10 cellular contexts compared by ENCODE assay signal in the genomic region with DNA sequence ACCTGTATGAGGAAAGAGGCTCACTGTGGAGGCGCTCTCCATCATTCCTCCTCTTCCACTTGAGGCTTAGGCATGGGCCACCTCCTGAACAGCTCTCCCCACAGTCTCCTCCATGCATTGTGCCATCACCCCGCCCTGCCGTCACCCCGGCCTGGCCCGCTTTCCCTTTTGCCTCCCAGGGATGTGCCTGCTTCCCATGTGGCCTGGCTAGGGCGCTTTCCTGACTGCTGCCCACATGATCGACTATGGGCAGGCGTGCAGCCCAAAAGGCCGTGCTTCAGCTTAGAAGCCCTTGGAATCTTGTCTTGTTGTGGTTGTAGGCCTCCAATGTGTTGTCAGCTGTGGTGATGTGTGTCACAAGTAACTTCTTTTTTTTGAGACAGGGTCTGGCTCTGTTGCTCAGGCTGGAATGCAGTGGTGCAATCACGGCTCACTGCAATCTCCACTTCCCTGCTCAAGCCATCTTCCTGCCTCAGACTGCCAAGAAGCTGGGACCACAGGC. TPM values are rescaled to one million over a fixed set of nuclear protein-coding genes. Genes with fewer than 3 reads are reported as not detected.
DNase-seq lines count a peak whose midpoint lies in the region; ATAC-seq, FAIRE-seq and TF ChIP-seq lines count a peak whose summit lies in the region.
"Had no signal": no experiment of that assay in that cellular context is flagged by ENCODE, and none has a peak within 500 bp of the region (broad histone marks: within the 10 kb centered on the region; RNA-seq: fewer than 3 reads in every experiment).

No MANE protein-coding gene starts in this region.

- no peak for FAIRE-seq in K562 (lab: Jason Lieb, UNC)

- H3K4me3 Mint-ChIP-seq in memory B cell: peak overlapping the region; percentile 90

- TF ChIP-seq CTCF in K562 (IDR thresholded peaks at IDR 0.05 in 2 of 3, conservative IDR thresholded peaks at IDR 0.05 in 1 of 3; ENCODE audit: insufficient read depth in 2 of 3, low read depth in 1 of 3, low read length in 3 of 3): no peak

- H3K4me1 Mint-ChIP-seq in memory B cell: peaks cover 29% of the 10 kb centered on the region

- H3K27me3 ChIP-seq in HUES64 (ENCODE audit: insufficient read depth, low read length): no peaks in the 10 kb centered on the region
- H3K27me3 ChIP-seq in K562 (ENCODE audit: control insufficient read depth in 2 of 2, insufficient read depth in 2 of 2, low read length in 2 of 2): no peaks in the 10 kb centered on the region

- no peak overlapping the region for H3K27ac ChIP-seq in HUES64 (ENCODE audit: low read depth, low read length)
- peak overlapping the region; percentile 99; the same call in 1 of the 3 replicates for H3K27ac ChIP-seq in K562 (ENCODE audit: extremely low read depth, low read depth, low read length)

- H3K36me3 ChIP-seq in HUES64 (ENCODE audit: insufficient read depth, low read length): peaks cover 45% of the 10 kb centered on the region
- H3K36me3 ChIP-seq in K562 (ENCODE audit: control insufficient read depth, insufficient read depth, low read length): peaks cover 64% of the 10 kb centered on the region

- no peaks in the 10 kb centered on the region for H3K27me3 Mint-ChIP-seq in memory B cell

- CTCF ChIA-PET in K562 (lab: Yijun Ruan, JAX; ENCODE audit: low intra/inter-chr PET ratio): no interaction called here

- H3K4me2 ChIP-seq in K562 (ENCODE audit: insufficient read depth, low read length): peak overlapping the region; percentile 100

- DNase-seq in ACHN: peak; percentile 3
- DNase-seq in K562 (ENCODE audit: extremely low read depth in 1 of 4, low spot score in 3 of 4): peak in 1 of 4 experiments; percentile 13
- DNase-seq in memory B cell (ENCODE audit: low spot score in 2 of 2): no peak
- no peak for DNase-seq in DMS53 (lab: John Stamatoyannopoulos, UW)
- no peak for DNase-seq in activated CD4-positive, CD25-positive, alpha-beta regulatory T cell treated with anti-CD3 and anti-CD28 coated beads, Interleukin-2, amount 50 U/mL, for 72 hours
- DNase-seq: cortex of kidney, mesendoderm had no signal

- peaks cover 80% of the 10 kb centered on the region for H3K79me2 ChIP-seq in K562 (ENCODE audit: control insufficient read depth, insufficient read depth, low read length)

- H3K9me3 ChIP-seq in HUES64 (ENCODE audit: insufficient read depth, low read depth, low read length): no peaks in the 10 kb centered on the region
- H3K9me3 ChIP-seq in K562 (replicated peaks; ENCODE audit: control insufficient read depth, insufficient read depth, low read depth, low read length): no peaks in the 10 kb centered on the region

- no peaks in the 10 kb centered on the region for H3K9me1 ChIP-seq in K562 (ENCODE audit: control insufficient read depth, insufficient read depth, low read length)

- H3K4me1 ChIP-seq in HUES64 (ENCODE audit: insufficient read depth, low read length) (peaks cover 28% of the 10 kb centered on the region), K562 (replicated peaks in 1 of 2; ENCODE audit: control insufficient read depth in 2 of 2, insufficient read depth in 2 of 2, low read length in 2 of 2) (peaks cover 35 to 52% of the 10 kb centered on the region in 2 experiments)

- no peaks in the 10 kb centered on the region for H3K9me3 Mint-ChIP-seq in memory B cell

- H3K36me3 Mint-ChIP-seq in memory B cell: peaks cover 20% of the 10 kb centered on the region

- intact Hi-C loops in K562 (cut with micrococcal nuclease): no loop called here

- TF ChIP-seq EP300 in K562 (IDR thresholded peaks at IDR 0.05; ENCODE audit: low read length): no peak

- H3K9ac ChIP-seq in HUES64 (ENCODE audit: low read depth, low read length): no peak overlapping the region
- H3K9ac ChIP-seq in K562 (ENCODE audit: insufficient read depth in 1 of 2, low read depth in 2 of 2, low read length in 2 of 2): peak overlapping the region; percentile 96

- ATAC-seq in K562 (no peak), memory B cell (ENCODE audit: low read depth) (no peak), GM21526 (IDR thresholded peaks at IDR 0.05; ENCODE audit: low FRiP score, unreplicated experiment) (no peak), GM21447 (IDR thresholded peaks at IDR 0.05; ENCODE audit: unreplicated experiment) (no peak)

- peak overlapping the region; percentile 90; the same call in 1 of the 2 replicates for H3K4me3 ChIP-seq in HUES64 (ENCODE audit: low read length)
- H3K4me3 ChIP-seq in K562: peak overlapping the region; percentile 68; the same call in 1 of the 2 replicates

- POLR2A ChIA-PET in K562 (lab: Yijun Ruan, JAX): interaction anchor here (0.6 to 5.9 kb wide), 7 partner anchors 10 to 86 kb away, joined by 3 to 35 read pairs (median 5); no protein-coding TSS in a partner anchor

- H3K27ac Mint-ChIP-seq in memory B cell: peak overlapping the region; percentile 89

- no peak for TF ChIP-seq POLR2A in K562 (conservative IDR thresholded peaks at IDR 0.05)

- 94% methylated on average over 10 of the region's 10 CpGs for WGBS in HUES64
- WGBS in K562 (ENCODE audit: insufficient coverage, low coverage, missing lambda C conversion rate): 94% methylated on average over 10 of the region's 10 CpGs

- no peak for TF ChIP-seq RAD21 in K562 (CRISPR knock-in tag; conservative IDR thresholded peaks at IDR 0.05 in 1 of 2, IDR thresholded peaks at IDR 0.05 in 1 of 2)

- no TSS peak for BruUV-seq in K562 (replicated peaks; lab: Mats Ljungman, UMichigan)

- H2AFZ ChIP-seq in K562 (ENCODE audit: low read depth, low read length): no peak overlapping the region

- in situ Hi-C loops in ACHN (cut with HindIII; ENCODE audit: low pct_ligation_motif_present, low pct_unique_long_range_greater_than_20kb, low sequenced_read_pairs): no loop called here
- in situ Hi-C loops in K562 (cut with MboI): no loop called here

- no peaks in the 10 kb centered on the region for H4K20me1 ChIP-seq in K562 (replicated peaks; ENCODE audit: control insufficient read depth, insufficient read depth, low read length)

RNA-seq across cellular contexts. Expression of a gene that starts 1.8 kb away (rescaled TPM):
- 1.3 TPM for polyA plus RNA-seq in HUES64 (2013, experiment 1 of 2)
- polyA plus RNA-seq in HUES64 (2013, experiment 2 of 2): 0.51 TPM
- total RNA-seq in K562 (2011; cell fraction: chromatin; rRNA removed; ENCODE audit: low replicate concordance): 118 and 124 TPM in 2 replicates
- total RNA-seq in K562 (2011; cell fraction: nucleolus; rRNA removed): 77.7 and 87.2 TPM in 2 replicates
- total RNA-seq in K562 (2011; cell fraction: nucleoplasm; rRNA removed): 81.8 and 110 TPM in 2 replicates
- total RNA-seq in K562 (2014; rRNA removed) (12.1 and 12.9 TPM in 2 replicates), K562 (2014; rRNA removed; fragmentation: Illumina TruSeq; extraction: Trizol) (14.2 and 16.9 TPM in 2 replicates), K562 (2015; rRNA removed; fragmentation: Illumina TruSeq; extraction: Trizol) (14.8 and 16.8 TPM in 2 replicates), K562 (2021) (10.0 and 10.8 TPM in 2 replicates)
- polyA plus RNA-seq in K562 (2011; rRNA removed) (28.1 and 35.4 TPM in 2 replicates), K562 (2014; fragmentation: Illumina TruSeq; extraction: Trizol) (12.2 and 13.4 TPM in 2 replicates), K562 (2014; fragmentation: Nextera tagmentation; extraction: Ambion mirVana) (10 to 100 TPM in 1 of 2 experiments, 1 to 10 TPM in 1; 9.0 to 13.3 TPM), K562 (2014; rRNA removed) (14.9 and 16.9 TPM in 2 replicates)
- 13.0 and 26.1 TPM in 2 replicates for polyA plus RNA-seq in K562 (2011; cell fraction: cytosol; rRNA removed)
- polyA plus RNA-seq in K562 (2011; cell fraction: nucleus; rRNA removed): 30.3 and 45.3 TPM in 2 replicates
- polyA plus RNA-seq in K562 (2012): 13.2 and 18.9 TPM in 2 replicates
- polyA minus RNA-seq in K562 (2011; rRNA and poly(A)+ RNA removed): 61.6 and 72.6 TPM in 2 replicates
- polyA minus RNA-seq in K562 (2011; cell fraction: cytosol; rRNA and poly(A)+ RNA removed): 16.9 and 22.1 TPM in 2 replicates
- 75.1 and 126 TPM in 2 replicates for polyA minus RNA-seq in K562 (2011; cell fraction: nucleus; rRNA and poly(A)+ RNA removed)

RNA-seq across cellular contexts. Expression of a gene that starts 2.0 kb away (rescaled TPM):
- polyA plus RNA-seq in HUES64 (2013, experiment 1 of 2): 37.8 TPM
- polyA plus RNA-seq in HUES64 (2013, experiment 2 of 2): 42.0 TPM
- 114 and 182 TPM in 2 replicates for total RNA-seq in K562 (2011; cell fraction: chromatin; rRNA removed; ENCODE audit: low replicate concordance)
- total RNA-seq in K562 (2011; cell fraction: nucleolus; rRNA removed): 129 and 134 TPM in 2 replicates
- total RNA-seq in K562 (2011; cell fraction: nucleoplasm; rRNA removed): 113 and 123 TPM in 2 replicates
- total RNA-seq in K562 (2014; rRNA removed) (55.2 and 67.6 TPM in 2 replicates), K562 (2014; rRNA removed; fragmentation: Illumina TruSeq; extraction: Trizol) (16.8 and 18.7 TPM in 2 replicates), K562 (2015; rRNA removed; fragmentation: Illumina TruSeq; extraction: Trizol) (35.2 and 37.8 TPM in 2 replicates), K562 (2021) (49.5 and 50.6 TPM in 2 replicates)
- polyA plus RNA-seq in K562 (2011; rRNA removed) (54.3 and 76.9 TPM in 2 replicates), K562 (2014; fragmentation: Illumina TruSeq; extraction: Trizol) (18.4 and 35.6 TPM in 2 replicates), K562 (2014; fragmentation: Nextera tagmentation; extraction: Ambion mirVana) (1 to 10 TPM; 1.3 to 1.7 TPM), K562 (2014; rRNA removed) (42.0 and 46.5 TPM in 2 replicates)
- polyA plus RNA-seq in K562 (2011; cell fraction: cytosol; rRNA removed): 138 and 194 TPM in 2 replicates
- polyA plus RNA-seq in K562 (2011; cell fraction: nucleus; rRNA removed): 125 and 205 TPM in 2 replicates
- polyA plus RNA-seq in K562 (2012): 81.4 and 86.4 TPM in 2 replicates
- polyA minus RNA-seq in K562 (2011; rRNA and poly(A)+ RNA removed): 44.8 and 55.6 TPM in 2 replicates
- polyA minus RNA-seq in K562 (2011; cell fraction: cytosol; rRNA and poly(A)+ RNA removed): 94.8 and 130 TPM in 2 replicates
- 89.0 and 106 TPM in 2 replicates for polyA minus RNA-seq in K562 (2011; cell fraction: nucleus; rRNA and poly(A)+ RNA removed)

RNA-seq across cellular contexts. Expression of a gene that starts 16.3 kb away (rescaled TPM):
- polyA plus RNA-seq in HUES64 (2013, experiment 1 of 2): 94.7 TPM
- polyA plus RNA-seq in HUES64 (2013, experiment 2 of 2): 75.3 TPM
- not detected in 2 replicates for total RNA-seq in K562 (2011; cell fraction: chromatin; rRNA removed; ENCODE audit: low replicate concordance)
- not detected in 2 replicates for total RNA-seq in K562 (2011; cell fraction: nucleolus; rRNA removed)
- not detected in 2 replicates for total RNA-seq in K562 (2011; cell fraction: nucleoplasm; rRNA removed)
- total RNA-seq in K562 (2014; rRNA removed): not detected in 2 replicates
- total RNA-seq in K562 (2014; rRNA removed; fragmentation: Illumina TruSeq; extraction: Trizol): not detected in 2 replicates
- total RNA-seq in K562 (2015; rRNA removed; fragmentation: Illumina TruSeq; extraction: Trizol): not detected in 2 replicates
- total RNA-seq in K562 (2021): 1.7 and 1.8 TPM in 2 replicates
- polyA plus RNA-seq in K562 (2011; rRNA removed): 0.11 TPM in 1 of 2 replicates, not detected in the other
- polyA plus RNA-seq in K562 (2011; cell fraction: cytosol; rRNA removed): 0.51 and 0.55 TPM in 2 replicates
- polyA plus RNA-seq in K562 (2011; cell fraction: nucleus; rRNA removed): 0.13 and 0.26 TPM in 2 replicates
- polyA plus RNA-seq in K562 (2012): 0.21 and 0.33 TPM in 2 replicates
- polyA plus RNA-seq in K562 (2014; fragmentation: Illumina TruSeq; extraction: Trizol): not detected in 2 replicates
- polyA plus RNA-seq in K562 (2014; fragmentation: Nextera tagmentation; extraction: Ambion mirVana): not detected
- polyA plus RNA-seq in K562 (2014; rRNA removed): 0.23 TPM in 1 of 2 replicates, not detected in the other
- not detected in 2 replicates for polyA minus RNA-seq in K562 (2011; rRNA and poly(A)+ RNA removed)
- polyA minus RNA-seq in K562 (2011; cell fraction: cytosol; rRNA and poly(A)+ RNA removed): not detected in 2 replicates
- not detected in 2 replicates for polyA minus RNA-seq in K562 (2011; cell fraction: nucleus; rRNA and poly(A)+ RNA removed)

RNA-seq across cellular contexts. Expression of a gene that starts 43.5 kb away (rescaled TPM):
- polyA plus RNA-seq in HUES64 (2013, experiment 1 of 2): 78.2 TPM
- polyA plus RNA-seq in HUES64 (2013, experiment 2 of 2): 91.5 TPM
- 109 and 296 TPM in 2 replicates for total RNA-seq in K562 (2011; cell fraction: chromatin; rRNA removed; ENCODE audit: low replicate concordance)
- 251 and 260 TPM in 2 replicates for total RNA-seq in K562 (2011; cell fraction: nucleolus; rRNA removed)
- 183 and 184 TPM in 2 replicates for total RNA-seq in K562 (2011; cell fraction: nucleoplasm; rRNA removed)
- 212 and 268 TPM in 2 replicates for total RNA-seq in K562 (2014; rRNA removed)
- total RNA-seq in K562 (2014; rRNA removed; fragmentation: Illumina TruSeq; extraction: Trizol): 46.9 and 56.8 TPM in 2 replicates
- 94.0 and 99.6 TPM in 2 replicates for total RNA-seq in K562 (2015; rRNA removed; fragmentation: Illumina TruSeq; extraction: Trizol)
- 277 and 283 TPM in 2 replicates for total RNA-seq in K562 (2021)
- 130 and 189 TPM in 2 replicates for polyA plus RNA-seq in K562 (2011; rRNA removed)
- polyA plus RNA-seq in K562 (2011; cell fraction: cytosol; rRNA removed): 210 and 322 TPM in 2 replicates
- polyA plus RNA-seq in K562 (2011; cell fraction: nucleus; rRNA removed): 461 and 543 TPM in 2 replicates
- 186 and 202 TPM in 2 replicates for polyA plus RNA-seq in K562 (2012)
- 94.3 and 120 TPM in 2 replicates for polyA plus RNA-seq in K562 (2014; fragmentation: Illumina TruSeq; extraction: Trizol)
- polyA plus RNA-seq in K562 (2014; fragmentation: Nextera tagmentation; extraction: Ambion mirVana): 10 to 100 TPM in 1 of 2 experiments, 1 to 10 TPM in 1; 8.1 to 11.0 TPM
- 209 and 237 TPM in 2 replicates for polyA plus RNA-seq in K562 (2014; rRNA removed)
- 65.6 and 71.9 TPM in 2 replicates for polyA minus RNA-seq in K562 (2011; rRNA and poly(A)+ RNA removed)
- polyA minus RNA-seq in K562 (2011; cell fraction: cytosol; rRNA and poly(A)+ RNA removed): 96.6 and 122 TPM in 2 replicates
- polyA minus RNA-seq in K562 (2011; cell fraction: nucleus; rRNA and poly(A)+ RNA removed): 81.0 and 130 TPM in 2 replicates

RNA-seq across cellular contexts. Expression of a gene that starts 54.0 kb away (rescaled TPM):
- polyA plus RNA-seq in HUES64 (2013, experiment 1 of 2): 12.3 TPM
- polyA plus RNA-seq in HUES64 (2013, experiment 2 of 2): 13.2 TPM
- total RNA-seq in K562 (2011; cell fraction: chromatin; rRNA removed; ENCODE audit: low replicate concordance): 3.1 and 10.5 TPM in 2 replicates
- 12.0 and 14.7 TPM in 2 replicates for total RNA-seq in K562 (2011; cell fraction: nucleolus; rRNA removed)
- 5.9 TPM in 2 replicates for total RNA-seq in K562 (2011; cell fraction: nucleoplasm; rRNA removed)
- total RNA-seq in K562 (2014; rRNA removed) (18.6 and 21.8 TPM in 2 replicates), K562 (2014; rRNA removed; fragmentation: Illumina TruSeq; extraction: Trizol) (1.1 and 1.8 TPM in 2 replicates), K562 (2015; rRNA removed; fragmentation: Illumina TruSeq; extraction: Trizol) (5.5 and 5.7 TPM in 2 replicates), K562 (2021) (18.7 and 19.2 TPM in 2 replicates)
- polyA plus RNA-seq in K562 (2011; rRNA removed) (4.9 and 8.3 TPM in 2 replicates), K562 (2014; fragmentation: Illumina TruSeq; extraction: Trizol) (1.5 and 3.5 TPM in 2 replicates), K562 (2014; fragmentation: Nextera tagmentation; extraction: Ambion mirVana) (under 1 TPM; 0.04 to 0.20 TPM), K562 (2014; rRNA removed) (13.1 and 13.2 TPM in 2 replicates)
- 7.9 and 29.5 TPM in 2 replicates for polyA plus RNA-seq in K562 (2011; cell fraction: cytosol; rRNA removed)
- polyA plus RNA-seq in K562 (2011; cell fraction: nucleus; rRNA removed): 9.1 and 15.1 TPM in 2 replicates
- polyA plus RNA-seq in K562 (2012): 11.8 and 13.9 TPM in 2 replicates
- 1.3 and 1.6 TPM in 2 replicates for polyA minus RNA-seq in K562 (2011; rRNA and poly(A)+ RNA removed)
- 7.2 and 17.1 TPM in 2 replicates for polyA minus RNA-seq in K562 (2011; cell fraction: cytosol; rRNA and poly(A)+ RNA removed)
- polyA minus RNA-seq in K562 (2011; cell fraction: nucleus; rRNA and poly(A)+ RNA removed): 4.3 and 5.3 TPM in 2 replicates
